ENCODE assay signal across 2 cellular contexts in the genomic region with DNA sequence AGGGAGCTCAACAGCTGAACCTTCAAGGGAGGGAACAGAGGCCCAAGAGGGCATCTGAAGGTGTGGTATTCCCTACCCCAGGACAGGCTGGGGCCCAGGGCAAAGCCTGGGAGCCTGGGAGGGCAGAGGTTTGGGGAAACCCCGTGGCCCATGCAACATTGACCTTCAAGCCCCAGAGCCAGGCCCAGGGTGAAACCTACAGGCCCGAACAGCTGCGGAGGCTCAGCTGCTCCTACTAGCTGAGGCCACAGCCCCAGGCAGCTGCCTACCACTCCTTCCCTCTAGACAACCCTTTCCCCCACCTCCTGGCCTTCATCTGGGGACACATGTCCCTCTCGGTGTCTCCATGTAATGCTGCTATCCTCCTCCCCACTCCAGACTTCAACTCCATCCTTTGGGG.
TF ChIP-seq lines count a peak whose summit lies in the region.

No MANE protein-coding gene starts in this region.

TF ChIP-seq in HCT116, 20 proteins besides CTCF, POLR2A, EP300 and RAD21 (continued from another document):
- TF ChIP-seq, protein P1, sequence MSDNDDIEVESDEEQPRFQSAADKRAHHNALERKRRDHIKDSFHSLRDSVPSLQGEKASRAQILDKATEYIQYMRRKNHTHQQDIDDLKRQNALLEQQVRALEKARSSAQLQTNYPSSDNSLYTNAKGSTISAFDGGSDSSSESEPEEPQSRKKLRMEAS (IDR thresholded peaks at IDR 0.05): no peak
- TF ChIP-seq, protein P2, sequence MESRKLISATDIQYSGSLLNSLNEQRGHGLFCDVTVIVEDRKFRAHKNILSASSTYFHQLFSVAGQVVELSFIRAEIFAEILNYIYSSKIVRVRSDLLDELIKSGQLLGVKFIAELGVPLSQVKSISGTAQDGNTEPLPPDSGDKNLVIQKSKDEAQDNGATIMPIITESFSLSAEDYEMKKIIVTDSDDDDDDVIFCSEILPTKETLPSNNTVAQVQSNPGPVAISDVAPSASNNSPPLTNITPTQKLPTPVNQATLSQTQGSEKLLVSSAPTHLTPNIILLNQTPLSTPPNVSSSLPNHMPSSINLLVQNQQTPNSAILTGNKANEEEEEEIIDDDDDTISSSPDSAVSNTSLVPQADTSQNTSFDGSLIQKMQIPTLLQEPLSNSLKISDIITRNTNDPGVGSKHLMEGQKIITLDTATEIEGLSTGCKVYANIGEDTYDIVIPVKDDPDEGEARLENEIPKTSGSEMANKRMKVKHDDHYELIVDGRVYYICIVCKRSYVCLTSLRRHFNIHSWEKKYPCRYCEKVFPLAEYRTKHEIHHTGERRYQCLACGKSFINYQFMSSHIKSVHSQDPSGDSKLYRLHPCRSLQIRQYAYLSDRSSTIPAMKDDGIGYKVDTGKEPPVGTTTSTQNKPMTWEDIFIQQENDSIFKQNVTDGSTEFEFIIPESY (IDR thresholded peaks at IDR 0.05; ENCODE audit: extremely low read depth, insufficient replicate concordance, low read length): no peak
- TF ChIP-seq SP1 (IDR thresholded peaks at IDR 0.05; ENCODE audit: low read depth): no peak
- no peak for TF ChIP-seq ZFX (IDR thresholded peaks at IDR 0.05)
- TF ChIP-seq CEBPB (IDR thresholded peaks at IDR 0.05; ENCODE audit: low read depth): no peak
- no peak for TF ChIP-seq SRF (IDR thresholded peaks at IDR 0.05; ENCODE audit: low read depth)
- TF ChIP-seq ELF1 (IDR thresholded peaks at IDR 0.05; ENCODE audit: borderline replicate concordance, low read depth): no peak
- no peak for TF ChIP-seq CBX3 (IDR thresholded peaks at IDR 0.05; ENCODE audit: low read depth)
- TF ChIP-seq SIN3A (IDR thresholded peaks at IDR 0.05; ENCODE audit: low read depth): no peak
- TF ChIP-seq TCF7L2 (IDR thresholded peaks at IDR 0.05; ENCODE audit: borderline replicate concordance, extremely low read depth, insufficient read depth, insufficient read length): no peak
- no peak for TF ChIP-seq YY1 (IDR thresholded peaks at IDR 0.05; ENCODE audit: extremely low read depth, insufficient replicate concordance, low read depth, low read length)
- TF ChIP-seq, protein P3, sequence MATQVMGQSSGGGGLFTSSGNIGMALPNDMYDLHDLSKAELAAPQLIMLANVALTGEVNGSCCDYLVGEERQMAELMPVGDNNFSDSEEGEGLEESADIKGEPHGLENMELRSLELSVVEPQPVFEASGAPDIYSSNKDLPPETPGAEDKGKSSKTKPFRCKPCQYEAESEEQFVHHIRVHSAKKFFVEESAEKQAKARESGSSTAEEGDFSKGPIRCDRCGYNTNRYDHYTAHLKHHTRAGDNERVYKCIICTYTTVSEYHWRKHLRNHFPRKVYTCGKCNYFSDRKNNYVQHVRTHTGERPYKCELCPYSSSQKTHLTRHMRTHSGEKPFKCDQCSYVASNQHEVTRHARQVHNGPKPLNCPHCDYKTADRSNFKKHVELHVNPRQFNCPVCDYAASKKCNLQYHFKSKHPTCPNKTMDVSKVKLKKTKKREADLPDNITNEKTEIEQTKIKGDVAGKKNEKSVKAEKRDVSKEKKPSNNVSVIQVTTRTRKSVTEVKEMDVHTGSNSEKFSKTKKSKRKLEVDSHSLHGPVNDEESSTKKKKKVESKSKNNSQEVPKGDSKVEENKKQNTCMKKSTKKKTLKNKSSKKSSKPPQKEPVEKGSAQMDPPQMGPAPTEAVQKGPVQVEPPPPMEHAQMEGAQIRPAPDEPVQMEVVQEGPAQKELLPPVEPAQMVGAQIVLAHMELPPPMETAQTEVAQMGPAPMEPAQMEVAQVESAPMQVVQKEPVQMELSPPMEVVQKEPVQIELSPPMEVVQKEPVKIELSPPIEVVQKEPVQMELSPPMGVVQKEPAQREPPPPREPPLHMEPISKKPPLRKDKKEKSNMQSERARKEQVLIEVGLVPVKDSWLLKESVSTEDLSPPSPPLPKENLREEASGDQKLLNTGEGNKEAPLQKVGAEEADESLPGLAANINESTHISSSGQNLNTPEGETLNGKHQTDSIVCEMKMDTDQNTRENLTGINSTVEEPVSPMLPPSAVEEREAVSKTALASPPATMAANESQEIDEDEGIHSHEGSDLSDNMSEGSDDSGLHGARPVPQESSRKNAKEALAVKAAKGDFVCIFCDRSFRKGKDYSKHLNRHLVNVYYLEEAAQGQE (IDR thresholded peaks at IDR 0.05; ENCODE audit: low read depth): no peak
- TF ChIP-seq FOSL1 (IDR thresholded peaks at IDR 0.05; ENCODE audit: low read depth): no peak
- no peak for TF ChIP-seq ZNF274 (IDR thresholded peaks at IDR 0.05; ENCODE audit: low read depth, low read length)

TF ChIP-seq in HEK293T, 16 proteins besides CTCF, POLR2A, EP300 and RAD21 (continued from another document):
- no peak for TF ChIP-seq ELF4 (IDR thresholded peaks at IDR 0.05)
